ENCODE assay signal across 27 cellular contexts in the genomic region with DNA sequence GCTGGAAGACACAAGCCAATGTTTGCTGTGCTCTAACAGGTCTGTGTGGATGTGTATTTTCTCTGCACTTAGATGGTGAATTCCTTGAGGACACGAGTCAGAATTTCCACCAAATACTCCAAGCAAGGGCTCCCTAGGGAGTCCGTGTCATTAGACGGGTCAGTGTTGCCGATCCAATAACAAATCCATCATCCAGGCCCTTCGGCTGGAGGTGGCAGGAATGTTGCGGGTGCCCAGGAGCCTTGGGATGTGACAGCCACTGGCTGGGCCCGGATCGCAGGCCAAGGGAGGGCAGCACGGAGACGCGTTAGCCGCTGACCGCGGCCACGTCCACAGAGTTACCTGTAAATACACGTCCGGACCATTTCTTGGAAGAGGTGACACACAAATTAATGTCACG.
"Had no signal": no experiment of that assay in that cellular context is flagged by ENCODE, and none has a peak within 500 bp of the region (broad histone marks: within the 10 kb centered on the region; RNA-seq: fewer than 3 reads in every experiment).

No MANE protein-coding gene starts in this region.

- H3K27ac ChIP-seq: breast epithelium, gastrocnemius medialis, lower lobe of right lung, neutrophil, pancreas, psoas muscle, tibial nerve had no signal

- H3K36me3 ChIP-seq: breast epithelium, gastrocnemius medialis, lower lobe of right lung, neutrophil, pancreas, tibial nerve had no signal

- FAIRE-seq: colon, keratinocyte, pancreas had no signal

- H3K4me3 ChIP-seq: breast epithelium, gastrocnemius medialis, lower lobe of right lung, mucosa of descending colon, pancreas, psoas muscle, tibial nerve had no signal

- DNase-seq: activated CD4-positive, alpha-beta T cell treated with anti-CD3 and anti-CD28 coated beads for 36 hours; activated CD4-positive, alpha-beta T cell treated with anti-CD3 and anti-CD28 coated beads, Interleukin-2, amount 50 U/mL, for 4 hours; activated naive CD4-positive, alpha-beta T cell; activated T-cell treated with anti-CD3 and anti-CD28 coated beads for 4 hours; activated T-cell treated with anti-CD3 and anti-CD28 coated beads, Interleukin-2, amount 50 U/mL, for 72 hours; central memory CD4-positive, alpha-beta T cell; dermis blood vessel endothelial cell; effector memory CD4-positive, alpha-beta T cell; erythroblast; gastrocnemius medialis; glutamatergic neuron; left cardiac atrium; lower lobe of right lung; mesenchymal stem cell; mucosa of descending colon; psoas muscle; stimulated activated CD4-positive, alpha-beta T cell treated with anti-CD3 and anti-CD28 coated beads, Interleukin-2, amount 100 ng/mL, for 48 hours; stimulated activated naive CD4-positive, alpha-beta T cell treated with Interleukin-2 at 50 U/mL for 16 hours; T-helper 2 cell had no signal

- H3K27ac Mint-ChIP-seq: activated CD4-positive, alpha-beta T cell treated with anti-CD3 and anti-CD28 coated beads for 36 hours; activated naive CD4-positive, alpha-beta T cell treated with anti-CD3 and anti-CD28 coated beads, Interleukin-2, amount 50 U/mL, for 72 hours; activated T-cell treated with anti-CD3 and anti-CD28 coated beads, Interleukin-2, amount 50 U/mL, for 72 hours; natural killer cell treated with Interleukin-12 subunit alpha and Interleukin-12 subunit beta and Interleukin-15 and Interleukin-18, amount 100 ng/mL, for 72 hours had no signal

- ATAC-seq: activated CD4-positive, alpha-beta T cell treated with anti-CD3 and anti-CD28 coated beads for 36 hours; activated naive CD4-positive, alpha-beta T cell treated with anti-CD3 and anti-CD28 coated beads, Interleukin-2, amount 50 U/mL, for 72 hours; activated T-cell treated with anti-CD3 and anti-CD28 coated beads, Interleukin-2, amount 50 U/mL, for 72 hours; gastrocnemius medialis; left cardiac atrium; lower lobe of right lung; mucosa of descending colon; natural killer cell treated with Interleukin-12 subunit alpha and Interleukin-12 subunit beta and Interleukin-15 and Interleukin-18, amount 100 ng/mL, for 72 hours; pancreas; psoas muscle had no signal

- H3K4me3 Mint-ChIP-seq: activated CD4-positive, alpha-beta T cell treated with anti-CD3 and anti-CD28 coated beads for 36 hours; activated T-cell treated with anti-CD3 and anti-CD28 coated beads, Interleukin-2, amount 50 U/mL, for 72 hours; natural killer cell treated with Interleukin-12 subunit alpha and Interleukin-12 subunit beta and Interleukin-15 and Interleukin-18, amount 100 ng/mL, for 72 hours had no signal

- H3K9me3 ChIP-seq: breast epithelium, gastrocnemius medialis, lower lobe of right lung, mucosa of descending colon, neutrophil, pancreas, psoas muscle, tibial nerve had no signal

- H3K4me1 ChIP-seq: breast epithelium, gastrocnemius medialis, lower lobe of right lung, pancreas, psoas muscle, tibial nerve had no signal

- H3K27me3 ChIP-seq: neutrophil, pancreas had no signal

- H3K9me3 Mint-ChIP-seq: activated naive CD4-positive, alpha-beta T cell treated with anti-CD3 and anti-CD28 coated beads, Interleukin-2, amount 50 U/mL, for 72 hours; natural killer cell treated with Interleukin-12 subunit alpha and Interleukin-12 subunit beta and Interleukin-15 and Interleukin-18, amount 100 ng/mL, for 72 hours had no signal
